In genomic region chr9:134319306-134320194, GRCh38 we compare ENCODE assay signal across 19 cellular contexts. TPM values are rescaled to one million over a fixed set of nuclear protein-coding genes. Genes with fewer than 3 reads are reported as not detected.
A peak's percentile ranks its signal among the peaks of the same experiment; 100 is the strongest.
DNase-seq lines count a peak whose midpoint lies in the region; ATAC-seq and TF ChIP-seq lines count a peak whose summit lies in the region.
"Had no signal": no experiment of that assay in that cellular context is flagged by ENCODE, and none has a peak within 500 bp of the region (broad histone marks: within the 10 kb centered on the region; RNA-seq: fewer than 3 reads in every experiment).

No MANE protein-coding gene starts in this region.

- H3K4me3 Mint-ChIP-seq in GM23338, result no peak overlapping the region
- H3K4me3 Mint-ChIP-seq: activated CD4-positive, alpha-beta T cell treated with anti-CD3 and anti-CD28 coated beads, Interleukin-2, amount 10 ng/mL, durations not matched to agents 7 days and 5 days; dendritic cell treated with granulocyte-macrophage colony-stimulating factor and Interleukin-4, amounts not matched to agents 40 ng/mL and 50 ng/mL, for 4 days; T-helper 1 cell treated with Interleukin-12 subunit alpha and Interleukin-12 subunit beta and Interleukin-4 antibody, amounts not matched to agents 30 μg/mL and 1 μg/mL, for 36 hours had no signal

- ATAC-seq in GM23338, result peak; percentile 7; the same call in 1 of the 3 replicates
- no peak for ATAC-seq in heart left ventricle
- ATAC-seq: naive thymus-derived CD4-positive, alpha-beta T cell had no signal

- H3K14ac ChIP-seq in mesenchymal stem cell (ENCODE audit: low read length in 2 of 2), result no peak overlapping the region

- H2BK5ac ChIP-seq in mesenchymal stem cell (ENCODE audit: low read depth, low read length, poor library complexity, severe bottlenecking), result no peak overlapping the region

- no peaks in the 10 kb centered on the region for H3K27me3 ChIP-seq in GM23338 (ENCODE audit: insufficient read depth)
- H3K27me3 ChIP-seq in heart left ventricle, result no peaks in the 10 kb centered on the region
- no peaks in the 10 kb centered on the region for H3K27me3 ChIP-seq in mesenchymal stem cell (ENCODE audit: control insufficient read depth in 1 of 2, insufficient read depth in 1 of 2, low read length in 2 of 2)
- H3K27me3 ChIP-seq: uterus had no signal

- intact Hi-C loops in heart left ventricle (cut with DNase I), result loop anchor here in 6 of 10 donors (5.0 to 10.0 kb wide), 7 partner anchors 37 to 147 kb away; no protein-coding TSS in a partner anchor

- no peak overlapping the region for H3K27ac ChIP-seq in GM23338 (ENCODE audit: low read depth)
- H3K27ac ChIP-seq in heart left ventricle, result no peak overlapping the region
- H3K27ac ChIP-seq in mesenchymal stem cell (ENCODE audit: low read length, poor library complexity, severe bottlenecking), result no peak overlapping the region
- H3K27ac ChIP-seq: uterus had no signal

- H3K4me1 Mint-ChIP-seq in GM23338, result peaks cover 36% of the 10 kb centered on the region

- no peaks in the 10 kb centered on the region for H3K79me1 ChIP-seq in mesenchymal stem cell (replicated peaks; ENCODE audit: low read length, poor library complexity, severe bottlenecking)

- H4K91ac ChIP-seq in mesenchymal stem cell (ENCODE audit: low read length), result peak overlapping the region; percentile 78

- no peaks in the 10 kb centered on the region for H3K9me3 Mint-ChIP-seq in GM23338
- H3K9me3 Mint-ChIP-seq: activated CD4-positive, alpha-beta T cell treated with anti-CD3 and anti-CD28 coated beads, Interleukin-2, amount 10 ng/mL, durations not matched to agents 7 days and 5 days; dendritic cell treated with granulocyte-macrophage colony-stimulating factor and Interleukin-4, amounts not matched to agents 40 ng/mL and 50 ng/mL, for 4 days; naive thymus-derived CD4-positive, alpha-beta T cell; T-helper 1 cell treated with Interleukin-12 subunit alpha and Interleukin-12 subunit beta and Interleukin-4 antibody, amounts not matched to agents 30 μg/mL and 1 μg/mL, for 36 hours had no signal

- DNase-seq in GM23338 (ENCODE audit: low spot score) (no peak), heart left ventricle (peak in 3 of 5 donors; percentile 18 to 53 (median 25)), mesenchymal stem cell (no peak), retina (peak; percentile 84), RPMI8226 (no peak), GOT3 (lab: John Stamatoyannopoulos, UW) (no peak), SHP77 (lab: John Stamatoyannopoulos, UW) (no peak)
- no peak for DNase-seq in stimulated activated naive CD4-positive, alpha-beta T cell (lab: John Stamatoyannopoulos, UW)
- DNase-seq: activated CD4-positive, alpha-beta T cell treated with anti-CD3 and anti-CD28 coated beads, Interleukin-2, amount 10 ng/mL, durations not matched to agents 7 days and 5 days; C1 segment of cervical spinal cord; head of caudate nucleus; mammary epithelial cell; naive thymus-derived CD4-positive, alpha-beta T cell; NCI-H2171 treated with DMSO at 0.1 percent for 48 hours; SIG-M5; stimulated activated CD8-positive, alpha-beta memory T cell treated with anti-CD3 and anti-CD28 coated beads, Interleukin-4, amount 100 ng/mL, for 48 hours had no signal

- no peak overlapping the region for H3K18ac ChIP-seq in mesenchymal stem cell (ENCODE audit: low read depth in 1 of 2, low read length in 2 of 2)

- no peak overlapping the region for H3K23ac ChIP-seq in mesenchymal stem cell (ENCODE audit: low read length in 2 of 2)

- no peak for TF ChIP-seq POLR2A in heart left ventricle (IDR thresholded peaks at IDR 0.05)

- H3K9ac ChIP-seq in mesenchymal stem cell (ENCODE audit: low read length), result no peak overlapping the region

- H2BK15ac ChIP-seq in mesenchymal stem cell (ENCODE audit: low read depth, poor library complexity, severe bottlenecking), result no peak overlapping the region

- WGBS in heart left ventricle, 4 donors, result 79 to 85% (median 84%) methylated on average over 15 to 26 of the region's 26 CpGs
- 70% methylated on average over 25 of the region's 26 CpGs for WGBS in mesenchymal stem cell

- 0 out of 2 replicates have a peak, but pooled peaks cover 5% of the 10 kb centered on the region for H3F3A ChIP-seq in GM23338 (replicated peaks; ENCODE audit: low read depth)

- no peaks in the 10 kb centered on the region for H3K79me2 ChIP-seq in GM23338 (replicated peaks; ENCODE audit: insufficient read depth)

- TF ChIP-seq CTCF in GM23338 (conservative IDR thresholded peaks at IDR 0.05; ENCODE audit: low read depth in 2 of 2), result no peak
- TF ChIP-seq CTCF in heart left ventricle (IDR thresholded peaks at IDR 0.05), result no peak

- peak overlapping the region; percentile 15 to 20 for H2BK12ac ChIP-seq in mesenchymal stem cell (ENCODE audit: low read length in 2 of 2)

- H3K36me3 ChIP-seq in GM23338 (ENCODE audit: insufficient read depth) (no peaks in the 10 kb centered on the region), heart left ventricle (no peaks in the 10 kb centered on the region), mesenchymal stem cell (ENCODE audit: control insufficient read depth in 1 of 2, insufficient read depth in 2 of 2, low read depth in 1 of 2, low read length in 2 of 2) (no peaks in the 10 kb centered on the region)
- H3K36me3 ChIP-seq: uterus had no signal

- no peak overlapping the region for H3K27ac Mint-ChIP-seq in GM23338
- H3K27ac Mint-ChIP-seq: activated CD4-positive, alpha-beta T cell treated with anti-CD3 and anti-CD28 coated beads, Interleukin-2, amount 10 ng/mL, durations not matched to agents 7 days and 5 days; dendritic cell treated with granulocyte-macrophage colony-stimulating factor and Interleukin-4, amounts not matched to agents 40 ng/mL and 50 ng/mL, for 4 days; T-helper 1 cell treated with Interleukin-12 subunit alpha and Interleukin-12 subunit beta and Interleukin-4 antibody, amounts not matched to agents 30 μg/mL and 1 μg/mL, for 36 hours had no signal

- H3K4me2 ChIP-seq in GM23338 (no peak overlapping the region), mesenchymal stem cell (ENCODE audit: low read length, poor library complexity, severe bottlenecking) (no peak overlapping the region)

- H2AFZ ChIP-seq in GM23338 (no peak overlapping the region), mesenchymal stem cell (ENCODE audit: low read depth, low read length) (no peak overlapping the region)

- no peaks in the 10 kb centered on the region for H3K36me3 Mint-ChIP-seq in GM23338 (ENCODE audit: low read depth)
- H3K36me3 Mint-ChIP-seq: naive thymus-derived CD4-positive, alpha-beta T cell had no signal

- peaks cover 11% of the 10 kb centered on the region for H3K4me1 ChIP-seq in GM23338 (ENCODE audit: insufficient read depth)
- peaks cover 0 to 31% (median 14%) of the 10 kb centered on the region in 12 donors for H3K4me1 ChIP-seq in heart left ventricle
- peaks cover 35% of the 10 kb centered on the region for H3K4me1 ChIP-seq in mesenchymal stem cell (ENCODE audit: control insufficient read depth, insufficient read depth, low read depth, low read length)

- peak overlapping the region in 1 of 2 experiments; percentile 7 for H3K4ac ChIP-seq in mesenchymal stem cell (ENCODE audit: low read depth in 1 of 2, low read length in 2 of 2)

- H4K20me1 ChIP-seq in GM23338 (replicated peaks; ENCODE audit: insufficient read depth), result no peaks in the 10 kb centered on the region

- H4K8ac ChIP-seq in mesenchymal stem cell (ENCODE audit: low read length), result no peak overlapping the region

- H3K4me3 ChIP-seq in GM23338, result no peak overlapping the region
- H3K4me3 ChIP-seq in heart left ventricle, result no peak overlapping the region
- H3K4me3 ChIP-seq in mesenchymal stem cell (ENCODE audit: insufficient read depth in 1 of 2, low read depth in 1 of 2, low read length in 2 of 2), result no peak overlapping the region
- H3K4me3 ChIP-seq: uterus had no signal

- H2AK5ac ChIP-seq in mesenchymal stem cell (ENCODE audit: low read length, severe bottlenecking), result no peak overlapping the region

- H3K9me3 ChIP-seq in heart left ventricle, result no peaks in the 10 kb centered on the region
- no peaks in the 10 kb centered on the region for H3K9me3 ChIP-seq in mesenchymal stem cell (ENCODE audit: control insufficient read depth, low read length)
- H3K9me3 ChIP-seq: uterus had no signal

- peaks cover 8% of the 10 kb centered on the region for H3K27me3 Mint-ChIP-seq in GM23338 (ENCODE audit: insufficient read depth, low read depth, poor library complexity)

- peak overlapping the region; percentile 27 for H2BK120ac ChIP-seq in mesenchymal stem cell (ENCODE audit: low read depth, low read length)

- H3K9me2 ChIP-seq in GM23338 (ENCODE audit: insufficient read depth), result no peaks in the 10 kb centered on the region

TF ChIP-seq in GM23338, 12 proteins besides CTCF, POLR2A, EP300 and RAD21 (continues in another document):
- TF ChIP-seq ETS1 (IDR thresholded peaks at IDR 0.05) (no peak), ZNF114 (CRISPR knock-in tag; IDR thresholded peaks at IDR 0.05) (no peak), NANOG (IDR thresholded peaks at IDR 0.05; ENCODE audit: borderline replicate concordance) (no peak)

RNA-seq across cellular contexts. Expression of gene RXRA, which starts 6.7 kb away (rescaled TPM):
- 14.9 and 17.9 TPM in 2 replicates for total RNA-seq in GM23338 (2014; rRNA removed; shearing (Covaris generic))
- polyA plus RNA-seq in GM23338 (2016; fragmentation: Nextera tagmentation; extraction: Ambion mirVana), result 4.8 and 4.9 TPM in 2 replicates
- total RNA-seq in heart left ventricle, result 10 to 100 TPM; 45.5 to 87.9 (median 52.9) TPM
- polyA plus RNA-seq in heart left ventricle, result 10 to 100 TPM; 54.9 to 55.8 TPM
- 37.8 TPM for polyA plus RNA-seq in mesenchymal stem cell (2013, experiment 1 of 2)
- polyA plus RNA-seq in mesenchymal stem cell (2013, experiment 2 of 2), result 38.3 TPM

Comparison
In these comparisons a context has a peak if more than half of its experiments do, and no peak if none do; other contexts are left out.
1. DNase-seq: peak in heart left ventricle (3 of 5) and retina (single experiment); none in GM23338 (single experiment), mesenchymal stem cell (single experiment), RPMI8226 (single experiment), GOT3 (single experiment), SHP77 (0 of 2) and stimulated activated naive CD4-positive, alpha-beta T cell (0 of 6).